ENCODE assay signal across 8 cellular contexts in the genomic region with DNA sequence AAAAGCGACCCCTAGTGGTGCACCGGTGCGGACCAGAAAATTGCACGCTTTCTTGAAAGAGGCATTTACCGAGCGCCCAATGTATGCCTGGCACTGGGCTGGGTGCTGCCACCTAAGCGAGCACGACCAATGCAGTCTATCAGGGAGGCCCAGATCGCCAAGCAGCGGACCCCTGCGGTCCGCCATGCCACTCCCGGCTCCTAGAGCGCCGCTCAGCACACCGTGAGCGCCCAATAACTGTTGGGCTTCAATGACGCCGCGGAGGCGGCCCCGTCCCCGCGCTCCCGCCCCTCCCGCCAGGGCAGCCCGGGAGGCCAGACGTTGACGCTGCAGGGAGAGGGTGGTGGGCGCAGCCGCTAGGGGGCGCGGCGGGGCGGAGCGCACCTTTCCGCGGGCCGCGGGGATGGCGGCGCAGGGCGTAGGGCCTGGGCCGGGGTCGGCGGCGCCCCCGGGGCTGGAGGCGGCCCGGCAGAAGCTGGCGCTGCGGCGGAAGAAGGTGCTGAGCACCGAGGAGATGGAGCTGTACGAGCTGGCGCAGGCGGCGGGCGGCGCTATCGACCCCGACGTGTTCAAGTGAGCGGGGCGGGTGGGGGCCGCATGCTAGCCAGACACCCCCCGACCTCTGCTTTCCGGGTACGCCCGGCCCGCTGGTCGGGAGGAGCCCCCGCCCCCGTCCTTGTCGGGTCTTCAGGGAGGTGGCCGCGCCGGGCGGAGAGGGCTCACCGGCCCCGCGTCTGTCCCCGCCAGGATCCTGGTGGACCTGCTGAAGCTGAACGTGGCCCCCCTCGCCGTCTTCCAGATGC. TPM values are rescaled to one million over a fixed set of nuclear protein-coding genes. Genes with fewer than 3 reads are reported as not detected.
DNase-seq lines count a peak whose midpoint lies in the region; ATAC-seq and TF ChIP-seq lines count a peak whose summit lies in the region.
"Not testable (repeated sequence)": the region's sequence is repeated elsewhere in the genome, so short reads cannot be mapped to it uniquely, and the experiment has no call there.

A gene with protein sequence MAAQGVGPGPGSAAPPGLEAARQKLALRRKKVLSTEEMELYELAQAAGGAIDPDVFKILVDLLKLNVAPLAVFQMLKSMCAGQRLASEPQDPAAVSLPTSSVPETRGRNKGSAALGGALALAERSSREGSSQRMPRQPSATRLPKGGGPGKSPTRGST (plus strand): TSS at position 383 of the 803 bp plus-strand sequence. CDS start 21 bp downstream, at position 404.

- peak within 1 kb of the TSS; percentile 91 for H2AFZ ChIP-seq in smooth muscle cell (ENCODE audit: low read depth)

- H3K36me3 ChIP-seq in smooth muscle cell (ENCODE audit: low read depth) = not testable (repeated sequence)

- peak within 1 kb of the TSS; percentile 92 for H3K4me3 ChIP-seq in smooth muscle cell

- peaks cover 58% of the 10 kb centered on the region for H3K79me2 ChIP-seq in smooth muscle cell (ENCODE audit: low read depth)

- TF ChIP-seq CTCF in VCaP (conservative IDR thresholded peaks at IDR 0.05) (peak; percentile 90), smooth muscle cell (IDR thresholded peaks at IDR 0.05; ENCODE audit: borderline replicate concordance, insufficient read depth, poor library complexity, severe bottlenecking) (peak; percentile 69)

- H3K9me3 ChIP-seq in smooth muscle cell (replicated peaks; ENCODE audit: low read depth) = not testable (repeated sequence)

- not testable (repeated sequence) for H3K27me3 ChIP-seq in smooth muscle cell (ENCODE audit: low read depth)

- in situ Hi-C loops in T47D (cut with HindIII; ENCODE audit: low pct_unique_long_range_greater_than_20kb, low sequenced_read_pairs) = not testable (repeated sequence)

- not testable (repeated sequence) for H3F3A ChIP-seq in smooth muscle cell (ENCODE audit: low read depth)

- H3K4me1 ChIP-seq in smooth muscle cell (ENCODE audit: low read depth) = not testable (repeated sequence)

- peak; percentile 63 for ATAC-seq in GM18873 (IDR thresholded peaks at IDR 0.05; ENCODE audit: low FRiP score, unreplicated experiment)
- peak; percentile 82 for ATAC-seq in HG03135 (IDR thresholded peaks at IDR 0.05; ENCODE audit: unreplicated experiment)

- H4K20me1 ChIP-seq in smooth muscle cell (ENCODE audit: low read depth) = peaks cover 20% of the 10 kb centered on the region

- peak within 1 kb of the TSS; percentile 91 for H3K9ac ChIP-seq in smooth muscle cell (ENCODE audit: low read depth)

- 0% methylated on average over 10 of the region's 86 CpGs for WGBS in smooth muscle cell (ENCODE audit: low lambda C conversion rate)

- peak; percentile 87 for DNase-seq in AG08395 (ENCODE audit: low spot score)
- peak; percentile 91 for DNase-seq in NCI-H2196 (lab: John Stamatoyannopoulos, UW; ENCODE audit: unreplicated experiment)
- DNase-seq in T47D (ENCODE audit: low read depth in 1 of 2, low spot score in 1 of 2) = peak; percentile 75 to 90
- DNase-seq in iPS-NIHi11 (ENCODE audit: low spot score) = peak; percentile 93
- peak; percentile 84 for DNase-seq in smooth muscle cell (lab: John Stamatoyannopoulos, UW; ENCODE audit: unreplicated experiment)

- H3K27ac ChIP-seq in VCaP (peak within 1 kb of the TSS; percentile 73), smooth muscle cell (ENCODE audit: low read depth) (peak within 1 kb of the TSS; percentile 76)

- peak within 1 kb of the TSS; percentile 90 for H3K4me2 ChIP-seq in smooth muscle cell

RNA-seq across cellular contexts. Expression of the gene that starts here (rescaled TPM):
- 134 and 147 TPM in 2 replicates for total RNA-seq in smooth muscle cell
- polyA plus RNA-seq in smooth muscle cell = 397 and 412 TPM in 2 replicates

Comparison
In these comparisons a context has a peak if more than half of its experiments do, and no peak if none do; other contexts are left out.
1. Peak in every context shown above with its lines: DNase-seq, ATAC-seq, H3K4me3 ChIP-seq and H3K27ac ChIP-seq.